Comparison of ENCODE assay signal across 28 cellular contexts in genomic region chr19:3152431-3152780, GRCh38. TPM values are rescaled to one million over a fixed set of nuclear protein-coding genes. Genes with fewer than 3 reads are reported as not detected.
"Had no signal": no experiment of that assay in that cellular context is flagged by ENCODE, and none has a peak within 500 bp of the region (broad histone marks: within the 10 kb centered on the region; RNA-seq: fewer than 3 reads in every experiment).

No MANE protein-coding gene starts in this region.

- H3K27me3 ChIP-seq: cardiac muscle cell, Peyer's patch had no signal

- H3K27me3 Mint-ChIP-seq: activated CD8-positive, alpha-beta T cell treated with anti-CD3 and anti-CD28 coated beads for 36 hours; activated naive CD8-positive, alpha-beta T cell treated with anti-CD3 and anti-CD28 coated beads, Interleukin-2, amount 50 U/mL, for 24 hours had no signal

- H3K4me2 ChIP-seq: KMS-11 had no signal

- H3K4me3 ChIP-seq: cardiac muscle cell, Peyer's patch had no signal

- H3K36me3 Mint-ChIP-seq: brain had no signal

- H3K36me3 ChIP-seq: cardiac muscle cell, Peyer's patch had no signal

- H3K27ac Mint-ChIP-seq: activated CD8-positive, alpha-beta T cell treated with anti-CD3 and anti-CD28 coated beads for 36 hours; activated naive CD4-positive, alpha-beta T cell treated with anti-CD3 and anti-CD28 coated beads, Interleukin-2, amount 50 U/mL, for 72 hours; activated naive CD8-positive, alpha-beta T cell treated with anti-CD3 and anti-CD28 coated beads, Interleukin-2, amount 50 U/mL, for 24 hours; activated T-helper 1 cell treated with anti-CD3 and anti-CD28 coated beads, Interleukin-12 subunit alpha, Interleukin-12 subunit beta, Interleukin-2, Interleukin-4 antibody, amounts not matched to agents 30 ng/mL and 10 ng/mL and 1 ng/mL, durations not matched to agents 14 hours and 24 hours and 36 hours; brain; T-helper 1 cell treated with Interleukin-12 subunit alpha and Interleukin-12 subunit beta and Interleukin-4 antibody, amounts not matched to agents 30 μg/mL and 1 μg/mL, for 36 hours had no signal

- FAIRE-seq: astrocyte had no signal

- H3K9ac ChIP-seq: KMS-11 had no signal

- H3K4me1 Mint-ChIP-seq: activated naive CD8-positive, alpha-beta T cell treated with anti-CD3 and anti-CD28 coated beads, Interleukin-2, amount 50 U/mL, for 24 hours had no signal

- H3K9me3 ChIP-seq: Peyer's patch had no signal

- DNase-seq: activated CD4-positive, alpha-beta T cell treated with anti-CD3 and anti-CD28 coated beads for 4 hours; activated CD8-positive, alpha-beta memory T cell treated with anti-CD3 and anti-CD28 coated beads, Interleukin-2, amount 50 U/mL, for 48 hours; activated CD8-positive, alpha-beta T cell treated with anti-CD3 and anti-CD28 coated beads for 36 hours; activated effector memory CD4-positive, alpha-beta T cell treated with Interleukin-2 at 50 U/mL for 16 hours; activated naive CD4-positive, alpha-beta T cell treated with Interleukin-2 at 50 U/mL for 16 hours; activated naive CD8-positive, alpha-beta T cell treated with anti-CD3 and anti-CD28 coated beads, Interleukin-2, amount 50 U/mL, for 24 hours; activated T-cell treated with anti-CD3 and anti-CD28 coated beads, Interleukin-2, amount 50 U/mL, for 1 hour; amniotic stem cell; MM.1S; NCI-H1105 treated with DMSO at 0.1 percent for 48 hours; NCI-H1436 treated with DMSO at 0.1 percent for 48 hours; NCI-H187; NCI-H2081 treated with DMSO at 0.1 percent for 48 hours; NCI-H446 treated with DMSO at 0.1 percent for 48 hours; NCI-H524 treated with DMSO at 0.1 percent for 48 hours; NCI-H774; OCI-M1; Peyer's patch; SHP77 treated with DMSO at 0.1 percent for 48 hours had no signal

- H3K4me1 ChIP-seq: Peyer's patch had no signal

- ATAC-seq: activated CD4-positive, CD25-positive, alpha-beta regulatory T cell treated with anti-CD3 and anti-CD28 coated beads, Interleukin-2, amount 50 U/mL, for 24 hours; activated CD8-positive, alpha-beta T cell treated with anti-CD3 and anti-CD28 coated beads for 36 hours; activated naive CD4-positive, alpha-beta T cell treated with anti-CD3 and anti-CD28 coated beads, Interleukin-2, amount 50 U/mL, for 72 hours; activated naive CD8-positive, alpha-beta T cell treated with anti-CD3 and anti-CD28 coated beads, Interleukin-2, amount 50 U/mL, for 24 hours had no signal

- H3K9me3 Mint-ChIP-seq: activated CD8-positive, alpha-beta T cell treated with anti-CD3 and anti-CD28 coated beads for 36 hours; activated naive CD4-positive, alpha-beta T cell treated with anti-CD3 and anti-CD28 coated beads, Interleukin-2, amount 50 U/mL, for 72 hours; activated naive CD8-positive, alpha-beta T cell treated with anti-CD3 and anti-CD28 coated beads, Interleukin-2, amount 50 U/mL, for 24 hours; activated T-helper 1 cell treated with anti-CD3 and anti-CD28 coated beads, Interleukin-12 subunit alpha, Interleukin-12 subunit beta, Interleukin-2, Interleukin-4 antibody, amounts not matched to agents 30 ng/mL and 10 ng/mL and 1 ng/mL, durations not matched to agents 14 hours and 24 hours and 36 hours; T-helper 1 cell treated with Interleukin-12 subunit alpha and Interleukin-12 subunit beta and Interleukin-4 antibody, amounts not matched to agents 30 μg/mL and 1 μg/mL, for 36 hours had no signal

- H3K27ac ChIP-seq: cardiac muscle cell, KMS-11, Peyer's patch had no signal

- H3K4me3 Mint-ChIP-seq: activated CD8-positive, alpha-beta T cell treated with anti-CD3 and anti-CD28 coated beads for 36 hours; activated naive CD8-positive, alpha-beta T cell treated with anti-CD3 and anti-CD28 coated beads, Interleukin-2, amount 50 U/mL, for 24 hours; activated T-helper 1 cell treated with anti-CD3 and anti-CD28 coated beads, Interleukin-12 subunit alpha, Interleukin-12 subunit beta, Interleukin-2, Interleukin-4 antibody, amounts not matched to agents 30 ng/mL and 10 ng/mL and 1 ng/mL, durations not matched to agents 14 hours and 24 hours and 36 hours; brain; T-helper 1 cell treated with Interleukin-12 subunit alpha and Interleukin-12 subunit beta and Interleukin-4 antibody, amounts not matched to agents 30 μg/mL and 1 μg/mL, for 36 hours had no signal

RNA-seq across cellular contexts. Expression of gene GNA15, which starts 16.6 kb away (rescaled TPM):
- total RNA-seq: astrocyte, SK-MEL-5 had no signal
- polyA plus RNA-seq: cardiac muscle cell had no signal

RNA-seq across cellular contexts. Expression of gene S1PR4, which starts 26.2 kb away (rescaled TPM):
- total RNA-seq: astrocyte, cardiac muscle cell, SK-MEL-5 had no signal
- polyA plus RNA-seq: cardiac muscle cell had no signal
